In the genomic region with DNA sequence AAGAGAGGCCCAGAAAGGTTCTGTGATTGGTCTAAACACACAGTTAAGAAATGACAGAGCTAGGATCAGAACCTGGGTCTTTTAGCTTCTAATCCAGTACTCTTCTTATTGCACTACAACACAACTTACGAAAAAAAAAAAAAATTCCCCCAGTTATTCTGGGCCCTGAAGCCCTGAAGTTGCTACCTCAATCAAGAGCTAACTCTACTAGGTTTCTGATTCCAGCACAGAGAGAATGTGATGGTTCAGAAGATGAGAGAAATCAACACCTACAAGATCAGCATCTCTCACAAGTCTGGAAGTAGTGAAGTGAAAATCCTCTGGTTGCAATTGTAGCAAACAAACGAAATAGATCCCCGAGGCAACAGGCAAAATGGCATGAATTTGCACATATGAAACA, we compare ENCODE assay signal across 1 cellular context.
TF ChIP-seq lines count a peak whose summit lies in the region.

No MANE protein-coding gene starts in this region.

TF ChIP-seq in GM12878, 131 proteins besides CTCF, POLR2A, EP300 and RAD21:
- 0 out of 2 replicates have a peak, but pooled peaks have one; percentile 39 for TF ChIP-seq ZNF384 (IDR thresholded peaks at IDR 0.05; ENCODE audit: borderline replicate concordance, low read depth, low read length)
- TF ChIP-seq TAF1 (IDR thresholded peaks at IDR 0.05; ENCODE audit: borderline replicate concordance, low read depth, low read length), result 0 out of 2 replicates have a peak, but pooled peaks have one; percentile 49
- no peak for TF ChIP-seq ELK1 (IDR thresholded peaks at IDR 0.05; ENCODE audit: low read depth, low read length)
- no peak for TF ChIP-seq TARDBP (IDR thresholded peaks at IDR 0.05; ENCODE audit: borderline replicate concordance)
- TF ChIP-seq BHLHE40 (IDR thresholded peaks at IDR 0.05; ENCODE audit: borderline replicate concordance in 1 of 2, low read depth in 2 of 2, low read length in 1 of 2), result 0 out of 4 replicates have a peak, but pooled peaks of 1 of the 2 experiments have one; percentile 28
- TF ChIP-seq SUZ12 (IDR thresholded peaks at IDR 0.05; ENCODE audit: unreplicated experiment), result no peak
- no peak for TF ChIP-seq SKIL (IDR thresholded peaks at IDR 0.05; ENCODE audit: low read depth, poor library complexity, severe bottlenecking)
- no peak for TF ChIP-seq PRDM15 (CRISPR knock-in tag; IDR thresholded peaks at IDR 0.05)
- TF ChIP-seq MXI1 (IDR thresholded peaks at IDR 0.05; ENCODE audit: low read depth, low read length), result 0 out of 2 replicates have a peak, but pooled peaks have one; percentile 30
- no peak for TF ChIP-seq ZBTB4 (CRISPR knock-in tag; IDR thresholded peaks at IDR 0.05)
- TF ChIP-seq HDAC6 (IDR thresholded peaks at IDR 0.05; ENCODE audit: unreplicated experiment), result no peak
- 0 out of 2 replicates have a peak, but pooled peaks have one; percentile 25 for TF ChIP-seq ATF2 (IDR thresholded peaks at IDR 0.05; ENCODE audit: low read length)
- 0 out of 2 replicates have a peak, but pooled peaks have one; percentile 47 for TF ChIP-seq NBN (IDR thresholded peaks at IDR 0.05)
- no peak for TF ChIP-seq PML (IDR thresholded peaks at IDR 0.05; ENCODE audit: low read length)
- TF ChIP-seq MEF2A (IDR thresholded peaks at IDR 0.05; ENCODE audit: insufficient read depth, low read depth, low read length), result 0 out of 2 replicates have a peak, but pooled peaks have one; percentile 58
- no peak for TF ChIP-seq E2F8 (IDR thresholded peaks at IDR 0.05; ENCODE audit: low read depth, partially characterized antibody)
- TF ChIP-seq ASH2L (IDR thresholded peaks at IDR 0.05; ENCODE audit: borderline replicate concordance, low read depth), result no peak
- no peak for TF ChIP-seq YY1 (IDR thresholded peaks at IDR 0.05; ENCODE audit: low read depth, low read length)
- TF ChIP-seq, protein P1, sequence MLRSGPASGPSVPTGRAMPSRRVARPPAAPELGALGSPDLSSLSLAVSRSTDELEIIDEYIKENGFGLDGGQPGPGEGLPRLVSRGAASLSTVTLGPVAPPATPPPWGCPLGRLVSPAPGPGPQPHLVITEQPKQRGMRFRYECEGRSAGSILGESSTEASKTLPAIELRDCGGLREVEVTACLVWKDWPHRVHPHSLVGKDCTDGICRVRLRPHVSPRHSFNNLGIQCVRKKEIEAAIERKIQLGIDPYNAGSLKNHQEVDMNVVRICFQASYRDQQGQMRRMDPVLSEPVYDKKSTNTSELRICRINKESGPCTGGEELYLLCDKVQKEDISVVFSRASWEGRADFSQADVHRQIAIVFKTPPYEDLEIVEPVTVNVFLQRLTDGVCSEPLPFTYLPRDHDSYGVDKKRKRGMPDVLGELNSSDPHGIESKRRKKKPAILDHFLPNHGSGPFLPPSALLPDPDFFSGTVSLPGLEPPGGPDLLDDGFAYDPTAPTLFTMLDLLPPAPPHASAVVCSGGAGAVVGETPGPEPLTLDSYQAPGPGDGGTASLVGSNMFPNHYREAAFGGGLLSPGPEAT (IDR thresholded peaks at IDR 0.05; ENCODE audit: low read depth), result no peak
- peak; percentile 16 for TF ChIP-seq JUNB (IDR thresholded peaks at IDR 0.05)
- TF ChIP-seq, protein P2, sequence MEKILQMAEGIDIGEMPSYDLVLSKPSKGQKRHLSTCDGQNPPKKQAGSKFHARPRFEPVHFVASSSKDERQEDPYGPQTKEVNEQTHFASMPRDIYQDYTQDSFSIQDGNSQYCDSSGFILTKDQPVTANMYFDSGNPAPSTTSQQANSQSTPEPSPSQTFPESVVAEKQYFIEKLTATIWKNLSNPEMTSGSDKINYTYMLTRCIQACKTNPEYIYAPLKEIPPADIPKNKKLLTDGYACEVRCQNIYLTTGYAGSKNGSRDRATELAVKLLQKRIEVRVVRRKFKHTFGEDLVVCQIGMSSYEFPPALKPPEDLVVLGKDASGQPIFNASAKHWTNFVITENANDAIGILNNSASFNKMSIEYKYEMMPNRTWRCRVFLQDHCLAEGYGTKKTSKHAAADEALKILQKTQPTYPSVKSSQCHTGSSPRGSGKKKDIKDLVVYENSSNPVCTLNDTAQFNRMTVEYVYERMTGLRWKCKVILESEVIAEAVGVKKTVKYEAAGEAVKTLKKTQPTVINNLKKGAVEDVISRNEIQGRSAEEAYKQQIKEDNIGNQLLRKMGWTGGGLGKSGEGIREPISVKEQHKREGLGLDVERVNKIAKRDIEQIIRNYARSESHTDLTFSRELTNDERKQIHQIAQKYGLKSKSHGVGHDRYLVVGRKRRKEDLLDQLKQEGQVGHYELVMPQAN (conservative IDR thresholded peaks at IDR 0.05), result no peak
- TF ChIP-seq, protein P3, sequence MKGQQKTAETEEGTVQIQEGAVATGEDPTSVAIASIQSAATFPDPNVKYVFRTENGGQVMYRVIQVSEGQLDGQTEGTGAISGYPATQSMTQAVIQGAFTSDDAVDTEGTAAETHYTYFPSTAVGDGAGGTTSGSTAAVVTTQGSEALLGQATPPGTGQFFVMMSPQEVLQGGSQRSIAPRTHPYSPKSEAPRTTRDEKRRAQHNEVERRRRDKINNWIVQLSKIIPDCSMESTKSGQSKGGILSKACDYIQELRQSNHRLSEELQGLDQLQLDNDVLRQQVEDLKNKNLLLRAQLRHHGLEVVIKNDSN (IDR thresholded peaks at IDR 0.05; ENCODE audit: borderline replicate concordance, extremely low read length, insufficient read depth, low read depth, low read length), result no peak
- no peak for TF ChIP-seq RELA (IDR thresholded peaks at IDR 0.05; ENCODE audit: borderline replicate concordance, partially characterized antibody)
- no peak for TF ChIP-seq MAX (IDR thresholded peaks at IDR 0.05; ENCODE audit: low read depth, low read length)
TF ChIP-seq in GM12878: peak in this region for 8.
